8 cellular contexts compared by ENCODE assay signal in genomic region chr6:73854998-73855718, GRCh38.
A peak's percentile ranks its signal among the peaks of the same experiment; 100 is the strongest.
DNase-seq lines count a peak whose midpoint lies in the region; ATAC-seq and TF ChIP-seq lines count a peak whose summit lies in the region.

No MANE protein-coding gene starts in this region.

- no peaks in the 10 kb centered on the region for H3K36me3 ChIP-seq in MM.1S (replicated peaks; ENCODE audit: insufficient read depth, low read length)

- peak; percentile 33 for TF ChIP-seq CTCF in GM20000 (IDR thresholded peaks at IDR 0.05; ENCODE audit: extremely low read depth, missing control alignments)
- TF ChIP-seq CTCF in MM.1S (IDR thresholded peaks at IDR 0.05; ENCODE audit: low read length), result peak; percentile 74
- TF ChIP-seq CTCF in omental fat pad (IDR thresholded peaks at IDR 0.05), result peak in 2 of 3 donors; percentile 12 to 61

- no peaks in the 10 kb centered on the region for H3K9me3 ChIP-seq in MM.1S (replicated peaks; ENCODE audit: insufficient read depth, low read length)

- H3F3A ChIP-seq in MM.1S (ENCODE audit: insufficient read depth, low read length), result no peaks in the 10 kb centered on the region

- no peaks in the 10 kb centered on the region for H3K27me3 ChIP-seq in MM.1S (replicated peaks; ENCODE audit: insufficient read depth, low read length)

- TF ChIP-seq POLR2A in erythroblast (IDR thresholded peaks at IDR 0.05; ENCODE audit: low read length), result no peak

- H3K27ac ChIP-seq in MM.1S (ENCODE audit: low read length), result no peak overlapping the region

- no peaks in the 10 kb centered on the region for H3K79me2 ChIP-seq in MM.1S (ENCODE audit: low read length)

- H2AFZ ChIP-seq in MM.1S (ENCODE audit: low read length), result no peak overlapping the region

- DNase-seq in DMS 273 (lab: John Stamatoyannopoulos, UW; ENCODE audit: unreplicated experiment), result peak; percentile 88
- peak; percentile 55 for DNase-seq in GM20000 (ENCODE audit: low spot score)
- peak; percentile 60 for DNase-seq in MM.1S
- DNase-seq in SK-MEL-5 (ENCODE audit: low read depth, low spot score), result peak; percentile 69
- peak; percentile 66 to 81 for DNase-seq in erythroblast (lab: John Stamatoyannopoulos, UW)
- DNase-seq in omental fat pad (ENCODE audit: low spot score), result no peak
- no peak for DNase-seq in 8988T

- peak overlapping the region; percentile 24; the same call in 1 of the 2 replicates for H3K4me2 ChIP-seq in MM.1S (ENCODE audit: low read depth, low read length)

- H3K9me2 ChIP-seq in MM.1S (replicated peaks; ENCODE audit: insufficient read depth, low read length), result no peaks in the 10 kb centered on the region

- H3K4me3 ChIP-seq in MM.1S (ENCODE audit: low read length), result no peak overlapping the region

- no peaks in the 10 kb centered on the region for H4K20me1 ChIP-seq in MM.1S (ENCODE audit: insufficient read depth, low read length)

- H3K4me1 ChIP-seq in MM.1S (ENCODE audit: low read length), result no peaks in the 10 kb centered on the region

- in situ Hi-C loops in SK-MEL-5 (cut with HindIII; ENCODE audit: low pct_unique_long_range_greater_than_20kb, low sequenced_read_pairs), result no loop called here

- no peak overlapping the region for H3K9ac ChIP-seq in MM.1S (ENCODE audit: low read length)

- ATAC-seq in omental fat pad (ENCODE audit: low FRiP score) (no peak), GM19452 (IDR thresholded peaks at IDR 0.05; ENCODE audit: unreplicated experiment) (no peak)

Comparison
In these comparisons a context has a peak if more than half of its experiments do, and no peak if none do; other contexts are left out.
1. DNase-seq: peak in DMS 273 (single experiment), GM20000 (single experiment), MM.1S (single experiment), SK-MEL-5 (single experiment) and erythroblast (2 of 2); none in omental fat pad (single experiment) and 8988T (single experiment).
2. Peak in every context shown above with its lines, with median percentiles within 50 percentile points of each other: CTCF ChIP-seq.